1 cellular context compared by ENCODE assay signal in genomic region chr21:32249551-32250280, GRCh38.
TF ChIP-seq lines count a peak whose summit lies in the region.

No MANE protein-coding gene starts in this region.

TF ChIP-seq in H1, 55 proteins besides CTCF, POLR2A, EP300 and RAD21 (continued from another document):
- TF ChIP-seq EGR1 (IDR thresholded peaks at IDR 0.05; ENCODE audit: borderline replicate concordance, low read depth, low read length) = no peak
- no peak for TF ChIP-seq JUND (IDR thresholded peaks at IDR 0.05; ENCODE audit: low read length)
